Comparison of ENCODE assay signal across 1 cellular context in the genomic region with DNA sequence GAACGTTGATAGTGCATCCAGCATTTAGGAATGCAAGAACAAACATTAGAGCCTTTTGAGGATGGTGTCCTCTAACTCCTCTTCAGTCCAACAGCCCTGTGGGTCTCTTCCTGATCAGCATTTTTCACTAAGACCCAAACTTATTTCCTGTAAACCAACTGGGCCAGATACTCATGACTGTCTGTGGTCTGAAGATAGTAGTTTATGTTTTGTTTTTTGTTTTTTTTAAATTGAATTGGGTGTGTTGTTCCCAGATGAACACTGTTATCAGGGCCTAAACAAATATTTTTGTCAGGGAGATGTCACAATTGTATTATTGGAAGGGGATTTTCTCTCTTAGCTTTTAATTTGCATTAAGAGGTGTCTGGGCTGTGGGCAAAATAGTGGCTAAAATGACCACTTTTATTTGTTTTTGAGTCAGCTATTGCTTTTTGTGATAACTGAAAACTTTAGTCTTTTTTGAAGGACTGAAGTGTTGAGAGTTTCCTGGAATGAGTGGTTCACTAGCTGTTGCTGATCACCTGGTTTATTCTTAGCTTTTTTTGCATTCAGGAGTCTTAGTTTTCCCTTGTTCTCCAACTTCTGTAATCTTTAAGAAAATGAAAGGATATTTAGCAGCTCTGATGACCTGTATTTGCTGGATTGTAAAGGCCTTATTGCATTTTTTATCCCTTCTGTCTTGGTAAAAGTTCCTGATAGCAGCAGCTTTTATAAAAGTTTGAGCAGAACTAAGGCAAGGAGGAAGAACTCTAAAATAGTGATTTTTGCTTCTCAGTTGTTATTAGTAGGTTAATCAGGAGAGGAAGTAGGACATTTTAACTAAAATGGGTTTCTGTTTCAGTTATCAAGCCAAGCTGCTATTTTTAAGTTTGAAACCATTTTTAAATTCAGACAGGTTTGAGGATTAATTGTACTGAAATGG.
TF ChIP-seq lines count a peak whose summit lies in the region.

No MANE protein-coding gene starts in this region.

TF ChIP-seq in IMR-90, 13 proteins besides CTCF, POLR2A, EP300 and RAD21 (continued from another document):
- TF ChIP-seq CEBPB (IDR thresholded peaks at IDR 0.05; ENCODE audit: low read depth, low read length) = no peak
